In genomic region chr20:37702643-37703337, GRCh38 we compare ENCODE assay signal across 16 cellular contexts. TPM values are rescaled to one million over a fixed set of nuclear protein-coding genes. Genes with fewer than 3 reads are reported as not detected.
DNase-seq lines count a peak whose midpoint lies in the region; ATAC-seq and TF ChIP-seq lines count a peak whose summit lies in the region.
"Had no signal": no experiment of that assay in that cellular context is flagged by ENCODE, and none has a peak within 500 bp of the region (broad histone marks: within the 10 kb centered on the region; RNA-seq: fewer than 3 reads in every experiment).

No MANE protein-coding gene starts in this region.

- peak overlapping the region in 10 of 11 experiments; percentile 54 to 79 (median 68); a peak in 18 of 22 replicates for H3K27ac ChIP-seq in BLaER1 treated with 17β-estradiol and CSF1 and Interleukin-3, amounts not matched to agents 10 nM and 100 nM
- H3K27ac ChIP-seq in HEK293 (ENCODE audit: extremely low read depth, low read depth, low read length) = no peak overlapping the region
- H3K27ac ChIP-seq in SK-N-MC = 0 out of 2 replicates have a peak overlapping the region, but pooled peaks have one; percentile 30

- no peak for DNase-seq in SK-N-MC (ENCODE audit: low read depth, low spot score)
- peak; percentile 23 for DNase-seq in renal cortical epithelial cell (ENCODE audit: low read depth)
- DNase-seq in activated CD4-positive, alpha-beta T cell treated with anti-CD3 and anti-CD28 coated beads, Interleukin-2, amount 50 U/mL, for 4 hours = no peak
- DNase-seq: BE2C; CD8-positive, alpha-beta T cell; COR-L47; DMS153; DMS79 treated with DMSO at 0.1 percent for 48 hours; EL; HFFc6; KG1 had no signal

- no peak for TF ChIP-seq CTCF in HEK293 (tag by site-specific recombination; IDR thresholded peaks at IDR 0.05)

- ATAC-seq in GM18870 (IDR thresholded peaks at IDR 0.05; ENCODE audit: unreplicated experiment) (no peak), GM19035 (IDR thresholded peaks at IDR 0.05; ENCODE audit: unreplicated experiment) (no peak)
- ATAC-seq: CD8-positive, alpha-beta T cell had no signal

- peak overlapping the region in 3 of 11 experiments; percentile 0 to 36 (median 27); a peak in 4 of 22 replicates for H3K9ac ChIP-seq in BLaER1 treated with 17β-estradiol and CSF1 and Interleukin-3, amounts not matched to agents 10 nM and 100 nM
- H3K9ac ChIP-seq in SK-N-MC (ENCODE audit: insufficient read length) = no peak overlapping the region

- CTCF ChIA-PET in HEK293 (lab: Yijun Ruan, JAX) = interaction anchor here (0.5 kb wide), 1 partner anchor 169 kb away, joined by 3 read pairs; no protein-coding TSS in a partner anchor

- H3K9me3 ChIP-seq in BLaER1 treated with 17β-estradiol and CSF1 and Interleukin-3, amounts not matched to agents 10 nM and 100 nM (replicated peaks in 1 of 11) = peaks cover 35 to 69% (median 47%) of the 10 kb centered on the region in 11 experiments
- H3K9me3 ChIP-seq in HEK293 (ENCODE audit: control insufficient read depth, insufficient read depth, low read depth, low read length) (no peaks in the 10 kb centered on the region), SK-N-MC (ENCODE audit: low read depth, low read length) (no peaks in the 10 kb centered on the region)
- H3K9me3 ChIP-seq: BE2C, HAP-1 had no signal

- H3K4me1 ChIP-seq in BLaER1 treated with 17β-estradiol and CSF1 and Interleukin-3, amounts not matched to agents 10 nM and 100 nM = peaks cover 0 to 61% (median 20%) of the 10 kb centered on the region in 10 experiments; a peak in 16 of 20 replicates
- no peaks in the 10 kb centered on the region; the same call in 1 of the 2 replicates for H3K4me1 ChIP-seq in HEK293 (ENCODE audit: control insufficient read depth, insufficient read depth, low read length)
- H3K4me1 ChIP-seq: BE2C, HAP-1 had no signal

- H3K27me3 ChIP-seq in BLaER1 treated with 17β-estradiol and CSF1 and Interleukin-3, amounts not matched to agents 10 nM and 100 nM = no peaks in the 10 kb centered on the region
- H3K27me3 ChIP-seq: BE2C had no signal

- H3K4me3 ChIP-seq in BLaER1 treated with 17β-estradiol and CSF1 and Interleukin-3, amounts not matched to agents 10 nM and 100 nM = no peak overlapping the region
- no peak overlapping the region for H3K4me3 ChIP-seq in HEK293 (ENCODE audit: low read depth, low read length)
- H3K4me3 ChIP-seq in SK-N-MC = no peak overlapping the region
- H3K4me3 ChIP-seq: HAP-1 had no signal

- H3K4me2 ChIP-seq in BLaER1 treated with 17β-estradiol and CSF1 and Interleukin-3, amounts not matched to agents 10 nM and 100 nM = peak overlapping the region in 6 of 11 experiments; percentile 1 to 36 (median 20); a peak in 5 of 22 replicates

- peaks cover 0 to 83% (median 17%) of the 10 kb centered on the region in 11 experiments; a peak in 9 of 22 replicates for H4K20me1 ChIP-seq in BLaER1 treated with 17β-estradiol and CSF1 and Interleukin-3, amounts not matched to agents 10 nM and 100 nM

- H3K36me3 ChIP-seq in BLaER1 treated with 17β-estradiol and CSF1 and Interleukin-3, amounts not matched to agents 10 nM and 100 nM = peaks cover 30 to 84% (median 58%) of the 10 kb centered on the region in 11 experiments
- H3K36me3 ChIP-seq in HEK293 (ENCODE audit: control insufficient read depth in 2 of 2, insufficient read depth in 1 of 2, low read length in 2 of 2) (no peaks in the 10 kb centered on the region), SK-N-MC (ENCODE audit: insufficient read depth, low read length) (no peaks in the 10 kb centered on the region)
- H3K36me3 ChIP-seq: BE2C, HAP-1 had no signal

- POLR2A ChIA-PET in HEK293 (lab: Yijun Ruan, JAX) = interaction anchor here (1.3 kb wide), 1 partner anchor 9 kb away, joined by 3 read pairs; the partner anchor contains the start of gene CTNNBL1

TF ChIP-seq in HEK293, 187 proteins besides CTCF, POLR2A, EP300 and RAD21:
- TF ChIP-seq ZNF529 (tag by site-specific recombination; IDR thresholded peaks at IDR 0.05; ENCODE audit: insufficient replicate concordance) (peak; percentile 98), ZNF785 (tag by site-specific recombination; IDR thresholded peaks at IDR 0.05) (no peak), ZNF596 (tag by site-specific recombination; IDR thresholded peaks at IDR 0.05) (no peak)
TF ChIP-seq in HEK293: peak in this region for 1.

RNA-seq across cellular contexts. Expression of gene CTNNBL1, which starts 9.0 kb away (rescaled TPM):
- 28.8 and 29.4 TPM in 2 replicates for total RNA-seq in renal cortical epithelial cell
